In the genomic region with DNA sequence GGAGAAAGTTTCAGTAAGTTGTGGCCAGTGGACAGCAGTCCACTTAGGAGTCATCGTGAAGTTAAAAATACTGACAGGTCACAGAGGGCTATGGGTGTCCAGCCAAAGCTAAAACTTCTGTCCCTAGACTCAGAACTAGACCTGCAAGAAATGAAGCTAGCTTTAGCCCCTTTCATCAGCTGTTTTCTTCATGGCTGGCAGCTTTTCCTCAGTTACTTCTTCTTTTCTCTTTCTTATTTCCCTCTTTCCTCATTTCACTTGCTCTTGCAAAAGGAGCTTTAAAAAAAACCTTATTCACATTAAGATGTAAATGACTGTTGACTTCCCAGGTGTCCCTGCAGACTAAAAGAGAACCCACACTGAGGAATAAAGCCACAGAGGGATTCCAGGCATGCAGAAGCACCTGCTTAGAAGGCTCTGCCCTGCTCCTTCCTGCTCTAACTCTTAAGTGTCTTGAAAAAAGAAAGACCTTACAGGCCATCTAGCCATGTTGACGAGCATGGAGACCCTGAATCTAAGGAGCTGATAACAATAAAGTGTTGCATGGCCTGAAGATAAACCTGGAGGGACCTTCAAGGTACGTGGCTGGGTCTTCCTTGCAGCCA, we compare ENCODE assay signal across 23 cellular contexts.
DNase-seq lines count a peak whose midpoint lies in the region; ATAC-seq and TF ChIP-seq lines count a peak whose summit lies in the region.
"Had no signal": no experiment of that assay in that cellular context is flagged by ENCODE, and none has a peak within 500 bp of the region (broad histone marks: within the 10 kb centered on the region; RNA-seq: fewer than 3 reads in every experiment).

No MANE protein-coding gene starts in this region.

- H3K4me1 ChIP-seq in right atrium auricular region (no peaks in the 10 kb centered on the region), iPS-15b (ENCODE audit: control insufficient read depth, insufficient read depth, low read length) (peaks cover 28% of the 10 kb centered on the region), Peyer's patch (no peaks in the 10 kb centered on the region)
- H3K4me1 ChIP-seq: body of pancreas, tibial nerve had no signal

- H3K9me3 ChIP-seq in right atrium auricular region (no peaks in the 10 kb centered on the region), iPS-15b (ENCODE audit: control insufficient read depth, insufficient read depth, low read length) (no peaks in the 10 kb centered on the region), Peyer's patch (no peaks in the 10 kb centered on the region)
- H3K9me3 ChIP-seq: body of pancreas, mucosa of descending colon, tibial nerve had no signal

- H3K4me3 ChIP-seq in right atrium auricular region (no peak overlapping the region), iPS-15b (ENCODE audit: low read depth, low read length) (peak overlapping the region; percentile 20), Peyer's patch (no peak overlapping the region)
- H3K4me3 ChIP-seq: body of pancreas, coronary artery, mucosa of descending colon, tibial nerve had no signal

- DNase-seq in right atrium auricular region (ENCODE audit: low spot score): peak; percentile 23
- DNase-seq in Right ventricle myocardium superior: no peak
- DNase-seq in RPMI8226: peak; percentile 13
- no peak for DNase-seq in cerebellum (ENCODE audit: low spot score)
- no peak for DNase-seq in posterior cingulate gyrus
- no peak for DNase-seq in mesenteric fat pad (ENCODE audit: low spot score)
- DNase-seq in Peyer's patch: no peak
- DNase-seq: activated naive CD8-positive, alpha-beta T cell treated with anti-CD3 and anti-CD28 coated beads for 36 hours; body of pancreas; CD4-positive, alpha-beta T cell; DMS53; GOT3; hippocampal formation; KG1; mucosa of descending colon; NCI-H1417; nucleus accumbens; right cardiac atrium; stimulated activated naive CD4-positive, alpha-beta T cell treated with Interleukin-2 at 50 U/mL for 16 hours had no signal

- TF ChIP-seq CTCF in right atrium auricular region (IDR thresholded peaks at IDR 0.05) (no peak), Peyer's patch (IDR thresholded peaks at IDR 0.05) (no peak)

- TF ChIP-seq POLR2A in Peyer's patch (IDR thresholded peaks at IDR 0.05): no peak

- no peak for ATAC-seq in Right ventricle myocardium superior (ENCODE audit: poor library complexity)
- ATAC-seq: body of pancreas, right cardiac atrium had no signal

- intact Hi-C loops in Right ventricle myocardium superior (cut with DNase I): no loop called here
- intact Hi-C loops in posterior cingulate gyrus (cut with DNase I): no loop called here

- H3K27ac ChIP-seq in right atrium auricular region (no peak overlapping the region), Peyer's patch (no peak overlapping the region)
- H3K27ac ChIP-seq: body of pancreas, coronary artery, tibial nerve, VCaP had no signal

- no peaks in the 10 kb centered on the region for H3K27me3 ChIP-seq in right atrium auricular region
- no peaks in the 10 kb centered on the region for H3K27me3 ChIP-seq in iPS-15b (ENCODE audit: control insufficient read depth, insufficient read depth, low read length)
- H3K27me3 ChIP-seq in Peyer's patch: no peaks in the 10 kb centered on the region
- H3K27me3 ChIP-seq: tibial nerve had no signal

- no peak overlapping the region for H3K9ac ChIP-seq in iPS-15b (ENCODE audit: low read depth, low read length)

- H3K36me3 ChIP-seq in right atrium auricular region: no peaks in the 10 kb centered on the region
- no peaks in the 10 kb centered on the region for H3K36me3 ChIP-seq in iPS-15b (ENCODE audit: control insufficient read depth, insufficient read depth, low read length)
- H3K36me3 ChIP-seq in Peyer's patch: no peaks in the 10 kb centered on the region
- H3K36me3 ChIP-seq: tibial nerve had no signal

Comparison
In these comparisons a context has a peak if more than half of its experiments do, and no peak if none do; other contexts are left out.
1. DNase-seq: peak in right atrium auricular region (single experiment) and RPMI8226 (single experiment); none in Right ventricle myocardium superior (single experiment), cerebellum (single experiment), posterior cingulate gyrus (0 of 10), mesenteric fat pad (single experiment) and Peyer's patch (0 of 3).